In the genomic region with DNA sequence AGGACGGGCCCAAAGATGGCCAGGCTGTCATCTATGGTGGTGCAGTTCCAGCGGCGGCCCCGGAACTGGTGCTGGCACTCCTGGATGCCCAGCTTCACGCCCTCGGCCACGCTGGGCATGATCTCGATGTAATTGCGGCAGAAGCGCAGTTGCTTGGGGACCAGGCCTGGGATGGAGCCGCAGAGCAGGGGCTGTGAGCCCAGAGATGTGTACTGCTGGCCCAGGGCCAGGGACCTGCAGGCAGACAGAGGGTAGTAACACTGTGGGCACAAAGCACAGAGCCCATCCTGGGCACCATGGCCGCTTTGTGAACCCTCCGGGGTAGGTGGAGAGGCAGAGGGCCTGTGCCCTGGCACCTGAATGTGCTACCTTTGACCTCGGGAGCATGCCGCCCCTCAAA, we compare ENCODE assay signal across 23 cellular contexts. TPM values are rescaled to one million over a fixed set of nuclear protein-coding genes. Genes with fewer than 3 reads are reported as not detected.
"Had no signal": no experiment of that assay in that cellular context is flagged by ENCODE, and none has a peak within 500 bp of the region (broad histone marks: within the 10 kb centered on the region; RNA-seq: fewer than 3 reads in every experiment).

No MANE protein-coding gene starts in this region.

- H3K27ac ChIP-seq: ascending aorta, gastroesophageal sphincter, prostate gland, suprapubic skin had no signal

- FAIRE-seq: bronchial epithelial cell, endometrium, TTC549 had no signal

- ATAC-seq: activated CD8-positive, alpha-beta T cell treated with anti-CD3 and anti-CD28 coated beads, Interleukin-2, amount 10 ng/mL, durations not matched to agents 7 days and 5 days; gastroesophageal sphincter; right cardiac atrium had no signal

- H3K36me3 ChIP-seq: ascending aorta, gastroesophageal sphincter, prostate gland, suprapubic skin had no signal

- DNase-seq: activated B cell treated with CpG ODN at 0.5 μM for 24 hours; activated CD4-positive, alpha-beta T cell treated with anti-CD3 and anti-CD28 coated beads, Interleukin-2, amount 10 ng/mL, durations not matched to agents 24 days and 14 days; activated CD8-positive, alpha-beta memory T cell treated with anti-CD3 and anti-CD28 coated beads, Interleukin-2, amount 50 U/mL, for 48 hours; activated naive CD4-positive, alpha-beta T cell; dermis blood vessel endothelial cell; mesenchymal stem cell; stimulated activated CD4-positive, alpha-beta T cell treated with anti-CD3 and anti-CD28 coated beads, Interleukin-4, amount 100 ng/mL, for 4 hours; stimulated activated CD8-positive, alpha-beta memory T cell treated with anti-CD3 and anti-CD28 coated beads, Interleukin-4, amount 100 ng/mL, for 48 hours; stimulated activated naive CD4-positive, alpha-beta T cell treated with Interleukin-2 at 50 U/mL for 16 hours; SW 1271; trophoblast cell had no signal

- H3K4me3 ChIP-seq: ascending aorta, gastroesophageal sphincter, prostate gland, smooth muscle cell, suprapubic skin had no signal

- H3K4me1 ChIP-seq: prostate gland had no signal

- H3K9me3 ChIP-seq: ascending aorta, gastroesophageal sphincter, prostate gland, suprapubic skin had no signal

- H3K4me2 ChIP-seq: smooth muscle cell had no signal

- H3K27ac Mint-ChIP-seq: activated B cell treated with CpG ODN at 0.5 μM for 24 hours; activated CD4-positive, alpha-beta T cell treated with anti-CD3 and anti-CD28 coated beads, Interleukin-2, amount 10 ng/mL, durations not matched to agents 24 days and 14 days; activated CD8-positive, alpha-beta T cell treated with anti-CD3 and anti-CD28 coated beads, Interleukin-2, amount 10 ng/mL, durations not matched to agents 7 days and 5 days had no signal

- H3K27me3 ChIP-seq: ascending aorta, suprapubic skin had no signal

- H3K9me3 Mint-ChIP-seq: activated B cell treated with CpG ODN at 0.5 μM for 24 hours; activated CD4-positive, alpha-beta T cell treated with anti-CD3 and anti-CD28 coated beads, Interleukin-2, amount 10 ng/mL, durations not matched to agents 24 days and 14 days; nephron had no signal

RNA-seq across cellular contexts. Expression of a gene that starts 44.8 kb away (rescaled TPM):
- total RNA-seq: activated CD8-positive, alpha-beta T cell treated with anti-CD3 and anti-CD28 coated beads, Interleukin-2, amount 10 ng/mL, durations not matched to agents 7 days and 5 days; ascending aorta; T-helper 2 cell treated with Interferon-gamma antibody and Interleukin-4, amounts not matched to agents 100 ng/mL and 5 ng/mL, for 36 hours had no signal
